ENCODE assay signal across 1 cellular context in the genomic region with DNA sequence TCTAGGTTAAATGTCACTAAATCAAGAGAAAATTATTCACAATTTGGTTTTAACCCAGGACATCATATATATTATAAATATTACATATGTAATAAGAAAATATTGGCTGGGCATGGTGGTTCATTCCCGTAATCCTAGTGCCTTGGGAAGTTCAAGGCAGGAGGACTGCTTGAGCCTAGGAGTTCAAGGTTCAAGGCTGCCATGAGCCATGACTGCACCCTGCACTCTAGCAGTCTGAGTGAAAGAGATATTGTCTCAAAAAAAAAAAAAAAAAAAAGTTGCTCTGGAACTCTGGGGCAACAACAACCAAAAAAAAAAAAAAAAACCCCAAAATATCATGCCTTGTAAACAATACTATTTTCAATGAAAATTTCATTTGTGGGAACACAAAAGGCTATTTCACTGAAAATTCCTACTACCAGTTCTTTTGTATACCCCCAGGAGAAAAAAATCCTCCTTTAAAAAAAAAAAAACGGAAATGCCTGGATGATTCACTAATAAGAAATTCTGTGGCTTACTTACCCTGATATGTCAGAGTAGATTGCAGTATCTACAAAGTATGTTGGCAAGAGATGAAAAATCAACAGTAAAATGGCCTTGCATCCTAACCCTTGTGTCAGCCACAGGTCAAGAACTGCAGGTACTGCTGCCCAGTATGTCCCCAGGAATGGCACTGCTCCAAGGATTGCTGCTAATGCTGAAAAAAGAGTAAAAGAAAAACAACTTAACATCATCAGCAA.
A peak's percentile ranks its signal among the peaks of the same experiment; 100 is the strongest.
TF ChIP-seq lines count a peak whose summit lies in the region.

No MANE protein-coding gene starts in this region.

TF ChIP-seq in HepG2, 621 proteins besides CTCF, POLR2A, EP300 and RAD21 (continued from another document and continues in another):
- TF ChIP-seq, protein P1, sequence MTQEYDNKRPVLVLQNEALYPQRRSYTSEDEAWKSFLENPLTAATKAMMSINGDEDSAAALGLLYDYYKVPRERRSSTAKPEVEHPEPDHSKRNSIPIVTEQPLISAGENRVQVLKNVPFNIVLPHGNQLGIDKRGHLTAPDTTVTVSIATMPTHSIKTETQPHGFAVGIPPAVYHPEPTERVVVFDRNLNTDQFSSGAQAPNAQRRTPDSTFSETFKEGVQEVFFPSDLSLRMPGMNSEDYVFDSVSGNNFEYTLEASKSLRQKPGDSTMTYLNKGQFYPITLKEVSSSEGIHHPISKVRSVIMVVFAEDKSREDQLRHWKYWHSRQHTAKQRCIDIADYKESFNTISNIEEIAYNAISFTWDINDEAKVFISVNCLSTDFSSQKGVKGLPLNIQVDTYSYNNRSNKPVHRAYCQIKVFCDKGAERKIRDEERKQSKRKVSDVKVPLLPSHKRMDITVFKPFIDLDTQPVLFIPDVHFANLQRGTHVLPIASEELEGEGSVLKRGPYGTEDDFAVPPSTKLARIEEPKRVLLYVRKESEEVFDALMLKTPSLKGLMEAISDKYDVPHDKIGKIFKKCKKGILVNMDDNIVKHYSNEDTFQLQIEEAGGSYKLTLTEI (CRISPR knock-in tag; conservative IDR thresholded peaks at IDR 0.05) = no peak
- TF ChIP-seq, protein P2, sequence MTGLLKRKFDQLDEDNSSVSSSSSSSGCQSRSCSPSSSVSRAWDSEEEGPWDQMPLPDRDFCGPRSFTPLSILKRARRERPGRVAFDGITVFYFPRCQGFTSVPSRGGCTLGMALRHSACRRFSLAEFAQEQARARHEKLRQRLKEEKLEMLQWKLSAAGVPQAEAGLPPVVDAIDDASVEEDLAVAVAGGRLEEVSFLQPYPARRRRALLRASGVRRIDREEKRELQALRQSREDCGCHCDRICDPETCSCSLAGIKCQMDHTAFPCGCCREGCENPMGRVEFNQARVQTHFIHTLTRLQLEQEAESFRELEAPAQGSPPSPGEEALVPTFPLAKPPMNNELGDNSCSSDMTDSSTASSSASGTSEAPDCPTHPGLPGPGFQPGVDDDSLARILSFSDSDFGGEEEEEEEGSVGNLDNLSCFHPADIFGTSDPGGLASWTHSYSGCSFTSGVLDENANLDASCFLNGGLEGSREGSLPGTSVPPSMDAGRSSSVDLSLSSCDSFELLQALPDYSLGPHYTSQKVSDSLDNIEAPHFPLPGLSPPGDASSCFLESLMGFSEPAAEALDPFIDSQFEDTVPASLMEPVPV (CRISPR knock-in tag; IDR thresholded peaks at IDR 0.05) = no peak
- TF ChIP-seq, protein P3, sequence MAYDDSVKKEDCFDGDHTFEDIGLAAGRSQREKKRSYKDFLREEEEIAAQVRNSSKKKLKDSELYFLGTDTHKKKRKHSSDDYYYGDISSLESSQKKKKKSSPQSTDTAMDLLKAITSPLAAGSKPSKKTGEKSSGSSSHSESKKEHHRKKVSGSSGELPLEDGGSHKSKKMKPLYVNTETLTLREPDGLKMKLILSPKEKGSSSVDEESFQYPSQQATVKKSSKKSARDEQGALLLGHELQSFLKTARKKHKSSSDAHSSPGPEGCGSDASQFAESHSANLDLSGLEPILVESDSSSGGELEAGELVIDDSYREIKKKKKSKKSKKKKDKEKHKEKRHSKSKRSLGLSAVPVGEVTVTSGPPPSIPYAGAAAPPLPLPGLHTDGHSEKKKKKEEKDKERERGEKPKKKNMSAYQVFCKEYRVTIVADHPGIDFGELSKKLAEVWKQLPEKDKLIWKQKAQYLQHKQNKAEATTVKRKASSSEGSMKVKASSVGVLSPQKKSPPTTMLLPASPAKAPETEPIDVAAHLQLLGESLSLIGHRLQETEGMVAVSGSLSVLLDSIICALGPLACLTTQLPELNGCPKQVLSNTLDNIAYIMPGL (CRISPR knock-in tag; IDR thresholded peaks at IDR 0.05; ENCODE audit: borderline replicate concordance in 1 of 2, low read depth in 1 of 2) = no peak
- TF ChIP-seq, protein P4, sequence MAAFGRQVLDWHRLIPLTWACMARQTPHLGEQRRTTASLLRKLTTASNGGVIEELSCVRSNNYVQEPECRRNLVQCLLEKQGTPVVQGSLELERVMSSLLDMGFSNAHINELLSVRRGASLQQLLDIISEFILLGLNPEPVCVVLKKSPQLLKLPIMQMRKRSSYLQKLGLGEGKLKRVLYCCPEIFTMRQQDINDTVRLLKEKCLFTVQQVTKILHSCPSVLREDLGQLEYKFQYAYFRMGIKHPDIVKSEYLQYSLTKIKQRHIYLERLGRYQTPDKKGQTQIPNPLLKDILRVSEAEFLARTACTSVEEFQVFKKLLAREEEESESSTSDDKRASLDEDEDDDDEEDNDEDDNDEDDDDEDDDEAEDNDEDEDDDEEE (CRISPR knock-in tag; IDR thresholded peaks at IDR 0.05) = no peak
- TF ChIP-seq MTA1 (CRISPR knock-in tag; IDR thresholded peaks at IDR 0.05; ENCODE audit: borderline replicate concordance) (no peak), RFXAP (CRISPR knock-in tag; IDR thresholded peaks at IDR 0.05; ENCODE audit: borderline replicate concordance) (no peak), ZNF768 (CRISPR knock-in tag; IDR thresholded peaks at IDR 0.05) (no peak), ZNF256 (CRISPR knock-in tag; conservative IDR thresholded peaks at IDR 0.05) (no peak), NFKB2 (CRISPR knock-in tag; IDR thresholded peaks at IDR 0.05; ENCODE audit: borderline replicate concordance) (no peak), HHEX (CRISPR knock-in tag; IDR thresholded peaks at IDR 0.05) (no peak), JUNB (CRISPR knock-in tag; IDR thresholded peaks at IDR 0.05; ENCODE audit: borderline replicate concordance) (no peak), ATF7-NPFF (CRISPR knock-in tag; IDR thresholded peaks at IDR 0.05; ENCODE audit: low read depth) (no peak), MED1 (CRISPR knock-in tag; IDR thresholded peaks at IDR 0.05) (peak; percentile 40; the same call in 1 of the 2 replicates), YY1 (IDR thresholded peaks at IDR 0.05; ENCODE audit: insufficient read depth, insufficient replicate concordance, low read depth, low read length) (no peak), HNF4A (CRISPR knock-in tag; IDR thresholded peaks at IDR 0.05) (peak; percentile 72), FOXA1 (IDR thresholded peaks at IDR 0.05) (no peak), FOXA1 (CRISPR knock-in tag; IDR thresholded peaks at IDR 0.05) (peak; percentile 69), ZNF674 (CRISPR knock-in tag; IDR thresholded peaks at IDR 0.05; ENCODE audit: low read depth) (no peak)
- TF ChIP-seq, protein P5, sequence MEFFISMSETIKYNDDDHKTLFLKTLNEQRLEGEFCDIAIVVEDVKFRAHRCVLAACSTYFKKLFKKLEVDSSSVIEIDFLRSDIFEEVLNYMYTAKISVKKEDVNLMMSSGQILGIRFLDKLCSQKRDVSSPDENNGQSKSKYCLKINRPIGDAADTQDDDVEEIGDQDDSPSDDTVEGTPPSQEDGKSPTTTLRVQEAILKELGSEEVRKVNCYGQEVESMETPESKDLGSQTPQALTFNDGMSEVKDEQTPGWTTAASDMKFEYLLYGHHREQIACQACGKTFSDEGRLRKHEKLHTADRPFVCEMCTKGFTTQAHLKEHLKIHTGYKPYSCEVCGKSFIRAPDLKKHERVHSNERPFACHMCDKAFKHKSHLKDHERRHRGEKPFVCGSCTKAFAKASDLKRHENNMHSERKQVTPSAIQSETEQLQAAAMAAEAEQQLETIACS (CRISPR knock-in tag; IDR thresholded peaks at IDR 0.05) = no peak
- TF ChIP-seq, protein P6, sequence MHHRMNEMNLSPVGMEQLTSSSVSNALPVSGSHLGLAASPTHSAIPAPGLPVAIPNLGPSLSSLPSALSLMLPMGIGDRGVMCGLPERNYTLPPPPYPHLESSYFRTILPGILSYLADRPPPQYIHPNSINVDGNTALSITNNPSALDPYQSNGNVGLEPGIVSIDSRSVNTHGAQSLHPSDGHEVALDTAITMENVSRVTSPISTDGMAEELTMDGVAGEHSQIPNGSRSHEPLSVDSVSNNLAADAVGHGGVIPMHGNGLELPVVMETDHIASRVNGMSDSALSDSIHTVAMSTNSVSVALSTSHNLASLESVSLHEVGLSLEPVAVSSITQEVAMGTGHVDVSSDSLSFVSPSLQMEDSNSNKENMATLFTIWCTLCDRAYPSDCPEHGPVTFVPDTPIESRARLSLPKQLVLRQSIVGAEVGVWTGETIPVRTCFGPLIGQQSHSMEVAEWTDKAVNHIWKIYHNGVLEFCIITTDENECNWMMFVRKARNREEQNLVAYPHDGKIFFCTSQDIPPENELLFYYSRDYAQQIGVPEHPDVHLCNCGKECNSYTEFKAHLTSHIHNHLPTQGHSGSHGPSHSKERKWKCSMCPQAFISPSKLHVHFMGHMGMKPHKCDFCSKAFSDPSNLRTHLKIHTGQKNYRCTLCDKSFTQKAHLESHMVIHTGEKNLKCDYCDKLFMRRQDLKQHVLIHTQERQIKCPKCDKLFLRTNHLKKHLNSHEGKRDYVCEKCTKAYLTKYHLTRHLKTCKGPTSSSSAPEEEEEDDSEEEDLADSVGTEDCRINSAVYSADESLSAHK (CRISPR knock-in tag; IDR thresholded peaks at IDR 0.05; ENCODE audit: borderline replicate concordance) = no peak
- TF ChIP-seq, protein P7, sequence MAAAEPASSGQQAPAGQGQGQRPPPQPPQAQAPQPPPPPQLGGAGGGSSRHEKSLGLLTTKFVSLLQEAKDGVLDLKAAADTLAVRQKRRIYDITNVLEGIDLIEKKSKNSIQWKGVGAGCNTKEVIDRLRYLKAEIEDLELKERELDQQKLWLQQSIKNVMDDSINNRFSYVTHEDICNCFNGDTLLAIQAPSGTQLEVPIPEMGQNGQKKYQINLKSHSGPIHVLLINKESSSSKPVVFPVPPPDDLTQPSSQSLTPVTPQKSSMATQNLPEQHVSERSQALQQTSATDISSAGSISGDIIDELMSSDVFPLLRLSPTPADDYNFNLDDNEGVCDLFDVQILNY (CRISPR knock-in tag; conservative IDR thresholded peaks at IDR 0.05) = no peak
- TF ChIP-seq, protein P8, sequence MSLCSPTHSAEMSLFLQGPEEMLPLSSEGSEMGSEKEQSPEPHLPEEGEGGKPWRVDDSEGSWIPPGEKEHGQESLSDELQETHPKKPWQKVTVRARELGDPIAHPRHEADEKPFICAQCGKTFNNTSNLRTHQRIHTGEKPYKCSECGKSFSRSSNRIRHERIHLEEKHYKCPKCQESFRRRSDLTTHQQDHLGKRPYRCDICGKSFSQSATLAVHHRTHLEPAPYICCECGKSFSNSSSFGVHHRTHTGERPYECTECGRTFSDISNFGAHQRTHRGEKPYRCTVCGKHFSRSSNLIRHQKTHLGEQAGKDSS (CRISPR knock-in tag; IDR thresholded peaks at IDR 0.05; ENCODE audit: borderline replicate concordance, low read depth) = no peak
- TF ChIP-seq, protein P9, sequence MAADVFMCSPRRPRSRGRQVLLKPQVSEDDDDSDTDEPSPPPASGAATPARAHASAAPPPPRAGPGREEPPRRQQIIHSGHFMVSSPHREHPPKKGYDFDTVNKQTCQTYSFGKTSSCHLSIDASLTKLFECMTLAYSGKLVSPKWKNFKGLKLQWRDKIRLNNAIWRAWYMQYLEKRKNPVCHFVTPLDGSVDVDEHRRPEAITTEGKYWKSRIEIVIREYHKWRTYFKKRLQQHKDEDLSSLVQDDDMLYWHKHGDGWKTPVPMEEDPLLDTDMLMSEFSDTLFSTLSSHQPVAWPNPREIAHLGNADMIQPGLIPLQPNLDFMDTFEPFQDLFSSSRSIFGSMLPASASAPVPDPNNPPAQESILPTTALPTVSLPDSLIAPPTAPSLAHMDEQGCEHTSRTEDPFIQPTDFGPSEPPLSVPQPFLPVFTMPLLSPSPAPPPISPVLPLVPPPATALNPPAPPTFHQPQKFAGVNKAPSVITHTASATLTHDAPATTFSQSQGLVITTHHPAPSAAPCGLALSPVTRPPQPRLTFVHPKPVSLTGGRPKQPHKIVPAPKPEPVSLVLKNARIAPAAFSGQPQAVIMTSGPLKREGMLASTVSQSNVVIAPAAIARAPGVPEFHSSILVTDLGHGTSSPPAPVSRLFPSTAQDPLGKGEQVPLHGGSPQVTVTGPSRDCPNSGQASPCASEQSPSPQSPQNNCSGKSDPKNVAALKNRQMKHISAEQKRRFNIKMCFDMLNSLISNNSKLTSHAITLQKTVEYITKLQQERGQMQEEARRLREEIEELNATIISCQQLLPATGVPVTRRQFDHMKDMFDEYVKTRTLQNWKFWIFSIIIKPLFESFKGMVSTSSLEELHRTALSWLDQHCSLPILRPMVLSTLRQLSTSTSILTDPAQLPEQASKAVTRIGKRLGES (CRISPR knock-in tag; IDR thresholded peaks at IDR 0.05; ENCODE audit: borderline replicate concordance) = no peak
- TF ChIP-seq, protein P10, sequence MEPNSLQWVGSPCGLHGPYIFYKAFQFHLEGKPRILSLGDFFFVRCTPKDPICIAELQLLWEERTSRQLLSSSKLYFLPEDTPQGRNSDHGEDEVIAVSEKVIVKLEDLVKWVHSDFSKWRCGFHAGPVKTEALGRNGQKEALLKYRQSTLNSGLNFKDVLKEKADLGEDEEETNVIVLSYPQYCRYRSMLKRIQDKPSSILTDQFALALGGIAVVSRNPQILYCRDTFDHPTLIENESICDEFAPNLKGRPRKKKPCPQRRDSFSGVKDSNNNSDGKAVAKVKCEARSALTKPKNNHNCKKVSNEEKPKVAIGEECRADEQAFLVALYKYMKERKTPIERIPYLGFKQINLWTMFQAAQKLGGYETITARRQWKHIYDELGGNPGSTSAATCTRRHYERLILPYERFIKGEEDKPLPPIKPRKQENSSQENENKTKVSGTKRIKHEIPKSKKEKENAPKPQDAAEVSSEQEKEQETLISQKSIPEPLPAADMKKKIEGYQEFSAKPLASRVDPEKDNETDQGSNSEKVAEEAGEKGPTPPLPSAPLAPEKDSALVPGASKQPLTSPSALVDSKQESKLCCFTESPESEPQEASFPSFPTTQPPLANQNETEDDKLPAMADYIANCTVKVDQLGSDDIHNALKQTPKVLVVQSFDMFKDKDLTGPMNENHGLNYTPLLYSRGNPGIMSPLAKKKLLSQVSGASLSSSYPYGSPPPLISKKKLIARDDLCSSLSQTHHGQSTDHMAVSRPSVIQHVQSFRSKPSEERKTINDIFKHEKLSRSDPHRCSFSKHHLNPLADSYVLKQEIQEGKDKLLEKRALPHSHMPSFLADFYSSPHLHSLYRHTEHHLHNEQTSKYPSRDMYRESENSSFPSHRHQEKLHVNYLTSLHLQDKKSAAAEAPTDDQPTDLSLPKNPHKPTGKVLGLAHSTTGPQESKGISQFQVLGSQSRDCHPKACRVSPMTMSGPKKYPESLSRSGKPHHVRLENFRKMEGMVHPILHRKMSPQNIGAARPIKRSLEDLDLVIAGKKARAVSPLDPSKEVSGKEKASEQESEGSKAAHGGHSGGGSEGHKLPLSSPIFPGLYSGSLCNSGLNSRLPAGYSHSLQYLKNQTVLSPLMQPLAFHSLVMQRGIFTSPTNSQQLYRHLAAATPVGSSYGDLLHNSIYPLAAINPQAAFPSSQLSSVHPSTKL (CRISPR knock-in tag; IDR thresholded peaks at IDR 0.05) = peak; percentile 83
- TF ChIP-seq, protein P11, sequence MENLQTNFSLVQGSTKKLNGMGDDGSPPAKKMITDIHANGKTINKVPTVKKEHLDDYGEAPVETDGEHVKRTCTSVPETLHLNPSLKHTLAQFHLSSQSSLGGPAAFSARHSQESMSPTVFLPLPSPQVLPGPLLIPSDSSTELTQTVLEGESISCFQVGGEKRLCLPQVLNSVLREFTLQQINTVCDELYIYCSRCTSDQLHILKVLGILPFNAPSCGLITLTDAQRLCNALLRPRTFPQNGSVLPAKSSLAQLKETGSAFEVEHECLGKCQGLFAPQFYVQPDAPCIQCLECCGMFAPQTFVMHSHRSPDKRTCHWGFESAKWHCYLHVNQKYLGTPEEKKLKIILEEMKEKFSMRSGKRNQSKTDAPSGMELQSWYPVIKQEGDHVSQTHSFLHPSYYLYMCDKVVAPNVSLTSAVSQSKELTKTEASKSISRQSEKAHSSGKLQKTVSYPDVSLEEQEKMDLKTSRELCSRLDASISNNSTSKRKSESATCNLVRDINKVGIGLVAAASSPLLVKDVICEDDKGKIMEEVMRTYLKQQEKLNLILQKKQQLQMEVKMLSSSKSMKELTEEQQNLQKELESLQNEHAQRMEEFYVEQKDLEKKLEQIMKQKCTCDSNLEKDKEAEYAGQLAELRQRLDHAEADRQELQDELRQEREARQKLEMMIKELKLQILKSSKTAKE (CRISPR knock-in tag; IDR thresholded peaks at IDR 0.05; ENCODE audit: borderline replicate concordance) = no peak
